In genomic region chr1:234907585-234908457, GRCh38 we compare ENCODE assay signal across 1 cellular context.
TF ChIP-seq lines count a peak whose summit lies in the region.

No MANE protein-coding gene starts in this region.

TF ChIP-seq in GM23338, 12 proteins besides CTCF, POLR2A, EP300 and RAD21 (continued from another document):
- TF ChIP-seq REST (IDR thresholded peaks at IDR 0.05; ENCODE audit: unreplicated experiment), result no peak
